1 cellular context compared by ENCODE assay signal in the genomic region with DNA sequence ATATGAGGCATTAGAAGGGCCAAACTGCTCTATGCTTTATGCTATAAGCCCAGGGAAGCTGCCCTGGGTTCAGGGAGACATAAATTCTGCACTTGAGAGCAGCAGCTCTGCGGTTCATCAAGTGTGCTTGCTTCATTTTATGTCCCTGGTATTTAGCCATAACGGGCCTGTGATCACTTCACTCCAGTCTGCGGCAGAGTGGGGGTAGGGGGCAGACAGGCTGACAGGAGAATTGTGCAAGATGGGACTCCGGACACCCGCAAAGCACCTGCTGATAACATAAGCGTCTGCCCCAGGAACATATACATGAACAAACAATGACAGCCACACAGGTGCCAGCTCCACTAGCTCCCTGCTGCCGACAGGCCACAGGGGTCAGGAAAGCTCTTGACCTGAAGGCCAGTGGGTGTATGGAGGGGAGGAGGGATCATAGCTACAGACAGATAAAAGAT.
A peak's percentile ranks its signal among the peaks of the same experiment; 100 is the strongest.
TF ChIP-seq lines count a peak whose summit lies in the region.

No MANE protein-coding gene starts in this region.

TF ChIP-seq in HepG2, 621 proteins besides CTCF, POLR2A, EP300 and RAD21 (continued from another document and continues in another):
- peak; percentile 49; the same call in 1 of the 2 replicates for TF ChIP-seq ZBED4 (CRISPR knock-in tag; IDR thresholded peaks at IDR 0.05; ENCODE audit: borderline replicate concordance)
- TF ChIP-seq PAWR (CRISPR knock-in tag; IDR thresholded peaks at IDR 0.05; ENCODE audit: borderline replicate concordance), result no peak
- peak; percentile 72; the same call in 1 of the 2 replicates for TF ChIP-seq RCOR2 (CRISPR knock-in tag; IDR thresholded peaks at IDR 0.05)
- no peak for TF ChIP-seq U2AF1 (optimal IDR thresholded peaks at IDR 0.05; ENCODE audit: low read depth, low read length)
- TF ChIP-seq PHF8 (CRISPR knock-in tag; IDR thresholded peaks at IDR 0.05), result peak; percentile 15; the same call in 1 of the 2 replicates
- TF ChIP-seq SP140L (CRISPR knock-in tag; IDR thresholded peaks at IDR 0.05; ENCODE audit: borderline replicate concordance), result no peak
- TF ChIP-seq, protein P1, sequence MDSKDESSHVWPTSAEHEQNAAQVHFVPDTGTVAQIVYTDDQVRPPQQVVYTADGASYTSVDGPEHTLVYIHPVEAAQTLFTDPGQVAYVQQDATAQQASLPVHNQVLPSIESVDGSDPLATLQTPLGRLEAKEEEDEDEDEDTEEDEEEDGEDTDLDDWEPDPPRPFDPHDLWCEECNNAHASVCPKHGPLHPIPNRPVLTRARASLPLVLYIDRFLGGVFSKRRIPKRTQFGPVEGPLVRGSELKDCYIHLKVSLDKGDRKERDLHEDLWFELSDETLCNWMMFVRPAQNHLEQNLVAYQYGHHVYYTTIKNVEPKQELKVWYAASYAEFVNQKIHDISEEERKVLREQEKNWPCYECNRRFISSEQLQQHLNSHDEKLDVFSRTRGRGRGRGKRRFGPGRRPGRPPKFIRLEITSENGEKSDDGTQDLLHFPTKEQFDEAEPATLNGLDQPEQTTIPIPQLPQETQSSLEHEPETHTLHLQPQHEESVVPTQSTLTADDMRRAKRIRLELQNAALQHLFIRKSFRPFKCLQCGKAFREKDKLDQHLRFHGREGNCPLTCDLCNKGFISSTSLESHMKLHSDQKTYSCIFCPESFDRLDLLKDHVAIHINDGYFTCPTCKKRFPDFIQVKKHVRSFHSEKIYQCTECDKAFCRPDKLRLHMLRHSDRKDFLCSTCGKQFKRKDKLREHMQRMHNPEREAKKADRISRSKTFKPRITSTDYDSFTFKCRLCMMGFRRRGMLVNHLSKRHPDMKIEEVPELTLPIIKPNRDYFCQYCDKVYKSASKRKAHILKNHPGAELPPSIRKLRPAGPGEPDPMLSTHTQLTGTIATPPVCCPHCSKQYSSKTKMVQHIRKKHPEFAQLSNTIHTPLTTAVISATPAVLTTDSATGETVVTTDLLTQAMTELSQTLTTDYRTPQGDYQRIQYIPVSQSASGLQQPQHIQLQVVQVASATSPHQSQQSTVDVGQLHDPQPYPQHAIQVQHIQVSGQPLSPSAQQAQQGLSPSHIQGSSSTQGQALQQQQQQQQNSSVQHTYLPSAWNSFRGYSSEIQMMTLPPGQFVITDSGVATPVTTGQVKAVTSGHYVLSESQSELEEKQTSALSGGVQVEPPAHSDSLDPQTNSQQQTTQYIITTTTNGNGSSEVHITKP (CRISPR knock-in tag; IDR thresholded peaks at IDR 0.05; ENCODE audit: low read depth), result no peak
- TF ChIP-seq ZNF484 (CRISPR knock-in tag; IDR thresholded peaks at IDR 0.05; ENCODE audit: borderline replicate concordance, low read depth), result no peak
- TF ChIP-seq MED13 (CRISPR knock-in tag; IDR thresholded peaks at IDR 0.05), result peak; percentile 64; the same call in 1 of the 2 replicates
- peak; percentile 97 for TF ChIP-seq GATAD2A (CRISPR knock-in tag; IDR thresholded peaks at IDR 0.05)
- no peak for TF ChIP-seq ZBTB42 (CRISPR knock-in tag; IDR thresholded peaks at IDR 0.05)
- TF ChIP-seq ZNF441 (CRISPR knock-in tag; IDR thresholded peaks at IDR 0.05; ENCODE audit: borderline replicate concordance), result peak; percentile 71; the same call in 1 of the 2 replicates
- peak; percentile 90 for TF ChIP-seq XRCC5 (optimal IDR thresholded peaks at IDR 0.05; ENCODE audit: low read length)
- TF ChIP-seq HOXA7 (CRISPR knock-in tag; IDR thresholded peaks at IDR 0.05), result no peak
- TF ChIP-seq ZSCAN20 (CRISPR knock-in tag; IDR thresholded peaks at IDR 0.05; ENCODE audit: borderline replicate concordance), result no peak
- no peak for TF ChIP-seq HNRNPL (IDR thresholded peaks at IDR 0.05; ENCODE audit: low read depth, low read length)
- TF ChIP-seq RFXAP (CRISPR knock-in tag; IDR thresholded peaks at IDR 0.05; ENCODE audit: borderline replicate concordance), result peak; percentile 95; the same call in 1 of the 2 replicates
- TF ChIP-seq MXI1 (IDR thresholded peaks at IDR 0.05; ENCODE audit: borderline replicate concordance, low read depth, low read length), result peak; percentile 73; the same call in 1 of the 3 replicates
- no peak for TF ChIP-seq PREB (CRISPR knock-in tag; IDR thresholded peaks at IDR 0.05)
- no peak for TF ChIP-seq NCOA1 (CRISPR knock-in tag; IDR thresholded peaks at IDR 0.05)
- TF ChIP-seq CBFB (CRISPR knock-in tag; IDR thresholded peaks at IDR 0.05), result peak; percentile 96
- TF ChIP-seq NFAT5 (CRISPR knock-in tag; IDR thresholded peaks at IDR 0.05), result no peak
- TF ChIP-seq ZNF138 (CRISPR knock-in tag; IDR thresholded peaks at IDR 0.05; ENCODE audit: low read depth), result no peak
- TF ChIP-seq, protein P2, sequence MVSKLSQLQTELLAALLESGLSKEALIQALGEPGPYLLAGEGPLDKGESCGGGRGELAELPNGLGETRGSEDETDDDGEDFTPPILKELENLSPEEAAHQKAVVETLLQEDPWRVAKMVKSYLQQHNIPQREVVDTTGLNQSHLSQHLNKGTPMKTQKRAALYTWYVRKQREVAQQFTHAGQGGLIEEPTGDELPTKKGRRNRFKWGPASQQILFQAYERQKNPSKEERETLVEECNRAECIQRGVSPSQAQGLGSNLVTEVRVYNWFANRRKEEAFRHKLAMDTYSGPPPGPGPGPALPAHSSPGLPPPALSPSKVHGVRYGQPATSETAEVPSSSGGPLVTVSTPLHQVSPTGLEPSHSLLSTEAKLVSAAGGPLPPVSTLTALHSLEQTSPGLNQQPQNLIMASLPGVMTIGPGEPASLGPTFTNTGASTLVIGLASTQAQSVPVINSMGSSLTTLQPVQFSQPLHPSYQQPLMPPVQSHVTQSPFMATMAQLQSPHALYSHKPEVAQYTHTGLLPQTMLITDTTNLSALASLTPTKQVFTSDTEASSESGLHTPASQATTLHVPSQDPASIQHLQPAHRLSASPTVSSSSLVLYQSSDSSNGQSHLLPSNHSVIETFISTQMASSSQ (IDR thresholded peaks at IDR 0.05; ENCODE audit: low read depth), result peak; percentile 79
- TF ChIP-seq, protein P2 (CRISPR knock-in tag; IDR thresholded peaks at IDR 0.05; ENCODE audit: borderline replicate concordance), result peak; percentile 94
- no peak for TF ChIP-seq TCF12 (IDR thresholded peaks at IDR 0.05)
- TF ChIP-seq TCF12 (CRISPR knock-in tag; IDR thresholded peaks at IDR 0.05), result peak; percentile 94
- TF ChIP-seq ZNF275 (CRISPR knock-in tag; IDR thresholded peaks at IDR 0.05; ENCODE audit: borderline replicate concordance), result 0 out of 2 replicates have a peak, but pooled peaks have one; percentile 62
- TF ChIP-seq ZNF562 (CRISPR knock-in tag; IDR thresholded peaks at IDR 0.05; ENCODE audit: borderline replicate concordance), result no peak
- peak; percentile 58; the same call in 1 of the 2 replicates for TF ChIP-seq DMAP1 (CRISPR knock-in tag; IDR thresholded peaks at IDR 0.05)
- peak; percentile 24; the same call in 1 of the 2 replicates for TF ChIP-seq ZNF564 (CRISPR knock-in tag; IDR thresholded peaks at IDR 0.05)
- no peak for TF ChIP-seq ATM (IDR thresholded peaks at IDR 0.05; ENCODE audit: borderline replicate concordance)
- no peak for TF ChIP-seq KLF9 (CRISPR knock-in tag; IDR thresholded peaks at IDR 0.05; ENCODE audit: low read depth)
- TF ChIP-seq ESRRA (CRISPR knock-in tag; IDR thresholded peaks at IDR 0.05; ENCODE audit: low read depth), result peak; percentile 84
- peak; percentile 91 for TF ChIP-seq ARNTL (CRISPR knock-in tag; IDR thresholded peaks at IDR 0.05)
- TF ChIP-seq TOPORS (CRISPR knock-in tag; IDR thresholded peaks at IDR 0.05), result peak; percentile 67; the same call in 1 of the 2 replicates
- TF ChIP-seq FOXK2 (IDR thresholded peaks at IDR 0.05), result 0 out of 2 replicates have a peak, but pooled peaks have one; percentile 55
- TF ChIP-seq NFYC (CRISPR knock-in tag; IDR thresholded peaks at IDR 0.05), result peak; percentile 58; the same call in 1 of the 2 replicates
- no peak for TF ChIP-seq EZH2 (conservative IDR thresholded peaks at IDR 0.05; ENCODE audit: low read depth, low read length)
- TF ChIP-seq GFI1 (CRISPR knock-in tag; IDR thresholded peaks at IDR 0.05; ENCODE audit: borderline replicate concordance), result peak; percentile 90
- no peak for TF ChIP-seq RFX1 (IDR thresholded peaks at IDR 0.05)
- peak; percentile 99 for TF ChIP-seq NR2F2 (IDR thresholded peaks at IDR 0.05; ENCODE audit: borderline replicate concordance, low read depth)
- TF ChIP-seq HOXA5 (CRISPR knock-in tag; IDR thresholded peaks at IDR 0.05), result peak; percentile 88
- TF ChIP-seq ELF1 (CRISPR knock-in tag; IDR thresholded peaks at IDR 0.05), result peak; percentile 45; the same call in 1 of the 2 replicates
